ENCODE assay signal across 28 cellular contexts in the genomic region with DNA sequence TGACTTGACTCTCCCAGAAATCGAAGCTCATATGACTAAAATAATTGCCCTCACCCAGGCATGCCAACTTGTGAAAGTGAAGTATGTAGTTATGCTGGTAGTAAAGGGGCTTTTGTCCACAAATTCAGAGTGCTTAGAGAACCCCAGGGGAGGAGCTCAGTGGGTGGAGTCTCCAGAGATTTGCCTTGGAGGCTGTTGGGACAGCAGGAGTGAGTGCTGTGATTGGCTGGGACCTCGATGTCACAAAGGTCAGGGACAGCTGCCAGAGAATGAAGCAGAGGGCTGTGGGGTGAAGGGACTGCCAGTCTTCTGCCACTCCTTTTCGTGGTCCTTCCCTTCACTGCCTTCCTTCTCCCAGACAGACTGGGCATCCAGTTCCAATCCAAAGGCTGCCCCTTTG.
"Had no signal": no experiment of that assay in that cellular context is flagged by ENCODE, and none has a peak within 500 bp of the region (broad histone marks: within the 10 kb centered on the region; RNA-seq: fewer than 3 reads in every experiment).

No MANE protein-coding gene starts in this region.

- DNase-seq: activated CD4-positive, alpha-beta T cell treated with anti-CD3 and anti-CD28 coated beads, Interleukin-2, amount 10 ng/mL, durations not matched to agents 7 days and 5 days; activated CD4-positive, CD25-positive, alpha-beta regulatory T cell treated with anti-CD3 and anti-CD28 coated beads, Interleukin-2, amount 50 U/mL, for 72 hours; activated CD8-positive, alpha-beta T cell treated with anti-CD3 and anti-CD28 coated beads for 36 hours; activated gamma-delta T cell; adrenal gland; brain microvascular endothelial cell; central memory CD4-positive, alpha-beta T cell; colonic mucosa; dorsolateral prefrontal cortex; effector memory CD8-positive, alpha-beta T cell; glutamatergic neuron; hippocampal formation; left colon; lower lobe of right lung; naive thymus-derived CD4-positive, alpha-beta T cell; retina; spleen; stimulated activated CD4-positive, alpha-beta T cell treated with anti-CD3 and anti-CD28 coated beads, Interleukin-4, amount 100 ng/mL, for 24 hours; substantia nigra; tibial artery had no signal

- H3K4me3 Mint-ChIP-seq: activated CD4-positive, alpha-beta T cell treated with anti-CD3 and anti-CD28 coated beads, Interleukin-2, amount 10 ng/mL, durations not matched to agents 7 days and 5 days; activated CD8-positive, alpha-beta T cell treated with anti-CD3 and anti-CD28 coated beads for 36 hours; activated naive CD4-positive, alpha-beta T cell treated with anti-CD3 and anti-CD28 coated beads, Interleukin-2, amount 50 U/mL, for 24 hours; activated T-helper 1 cell treated with anti-CD3 and anti-CD28 coated beads, Interleukin-12 subunit alpha, Interleukin-12 subunit beta, Interleukin-2, Interleukin-4 antibody, amounts not matched to agents 30 ng/mL and 10 ng/mL and 1 ng/mL, durations not matched to agents 14 hours and 24 hours and 36 hours; effector memory CD8-positive, alpha-beta T cell; neural crest cell; stimulated activated naive CD8-positive, alpha-beta T cell treated with anti-CD3 and anti-CD28 coated beads, Interleukin-15, Interleukin-2, amounts not matched to agents 100 ng/mL and 50 ng/mL, for 24 hours had no signal

- FAIRE-seq: frontal cortex, keratinocyte had no signal

- H3K9me3 ChIP-seq: adrenal gland, ascending aorta, colonic mucosa, esophagus muscularis mucosa, lower lobe of right lung, spleen, tibial artery had no signal

- H3K36me3 Mint-ChIP-seq: activated naive CD4-positive, alpha-beta T cell treated with anti-CD3 and anti-CD28 coated beads, Interleukin-2, amount 50 U/mL, for 24 hours; naive thymus-derived CD4-positive, alpha-beta T cell had no signal

- H3K9me3 Mint-ChIP-seq: activated CD4-positive, alpha-beta T cell treated with anti-CD3 and anti-CD28 coated beads, Interleukin-2, amount 10 ng/mL, durations not matched to agents 7 days and 5 days; activated CD8-positive, alpha-beta T cell treated with anti-CD3 and anti-CD28 coated beads for 36 hours; activated naive CD4-positive, alpha-beta T cell treated with anti-CD3 and anti-CD28 coated beads, Interleukin-2, amount 50 U/mL, for 24 hours; activated T-helper 1 cell treated with anti-CD3 and anti-CD28 coated beads, Interleukin-12 subunit alpha, Interleukin-12 subunit beta, Interleukin-2, Interleukin-4 antibody, amounts not matched to agents 30 ng/mL and 10 ng/mL and 1 ng/mL, durations not matched to agents 14 hours and 24 hours and 36 hours; effector memory CD8-positive, alpha-beta T cell; naive thymus-derived CD4-positive, alpha-beta T cell; neural crest cell; stimulated activated naive CD8-positive, alpha-beta T cell treated with anti-CD3 and anti-CD28 coated beads, Interleukin-15, Interleukin-2, amounts not matched to agents 100 ng/mL and 50 ng/mL, for 24 hours had no signal

- H3K4me1 Mint-ChIP-seq: activated CD4-positive, alpha-beta T cell treated with anti-CD3 and anti-CD28 coated beads, Interleukin-2, amount 10 ng/mL, durations not matched to agents 7 days and 5 days; activated naive CD4-positive, alpha-beta T cell treated with anti-CD3 and anti-CD28 coated beads, Interleukin-2, amount 50 U/mL, for 24 hours had no signal

- H3K27me3 ChIP-seq: adrenal gland, ascending aorta, brain microvascular endothelial cell, colonic mucosa, dorsolateral prefrontal cortex, spleen had no signal

- ATAC-seq: activated CD8-positive, alpha-beta T cell treated with anti-CD3 and anti-CD28 coated beads for 36 hours; effector memory CD8-positive, alpha-beta T cell; left colon; lower lobe of right lung; naive thymus-derived CD4-positive, alpha-beta T cell had no signal

- H3K27me3 Mint-ChIP-seq: activated CD4-positive, alpha-beta T cell treated with anti-CD3 and anti-CD28 coated beads, Interleukin-2, amount 10 ng/mL, durations not matched to agents 7 days and 5 days; activated CD8-positive, alpha-beta T cell treated with anti-CD3 and anti-CD28 coated beads for 36 hours; stimulated activated naive CD8-positive, alpha-beta T cell treated with anti-CD3 and anti-CD28 coated beads, Interleukin-15, Interleukin-2, amounts not matched to agents 100 ng/mL and 50 ng/mL, for 24 hours had no signal

- H3K4me1 ChIP-seq: adrenal gland, ascending aorta, colonic mucosa, esophagus muscularis mucosa, lower lobe of right lung, spleen, tibial artery had no signal

- H3K27ac Mint-ChIP-seq: activated CD4-positive, alpha-beta T cell treated with anti-CD3 and anti-CD28 coated beads, Interleukin-2, amount 10 ng/mL, durations not matched to agents 7 days and 5 days; activated CD8-positive, alpha-beta T cell treated with anti-CD3 and anti-CD28 coated beads for 36 hours; activated naive CD4-positive, alpha-beta T cell treated with anti-CD3 and anti-CD28 coated beads, Interleukin-2, amount 50 U/mL, for 24 hours; activated T-helper 1 cell treated with anti-CD3 and anti-CD28 coated beads, Interleukin-12 subunit alpha, Interleukin-12 subunit beta, Interleukin-2, Interleukin-4 antibody, amounts not matched to agents 30 ng/mL and 10 ng/mL and 1 ng/mL, durations not matched to agents 14 hours and 24 hours and 36 hours; effector memory CD8-positive, alpha-beta T cell; naive thymus-derived CD4-positive, alpha-beta T cell; stimulated activated naive CD8-positive, alpha-beta T cell treated with anti-CD3 and anti-CD28 coated beads, Interleukin-15, Interleukin-2, amounts not matched to agents 100 ng/mL and 50 ng/mL, for 24 hours had no signal

- H3K36me3 ChIP-seq: adrenal gland, ascending aorta, brain microvascular endothelial cell, colonic mucosa, esophagus muscularis mucosa, lower lobe of right lung, tibial artery had no signal

- H3K4me3 ChIP-seq: adrenal gland, ascending aorta, colonic mucosa, dorsolateral prefrontal cortex, esophagus muscularis mucosa, lower lobe of right lung, spleen, tibial artery had no signal

- H3K27ac ChIP-seq: adrenal gland, ascending aorta, brain microvascular endothelial cell, colonic mucosa, dorsolateral prefrontal cortex, esophagus muscularis mucosa, lower lobe of right lung, spleen, tibial artery had no signal
